In the genomic region with DNA sequence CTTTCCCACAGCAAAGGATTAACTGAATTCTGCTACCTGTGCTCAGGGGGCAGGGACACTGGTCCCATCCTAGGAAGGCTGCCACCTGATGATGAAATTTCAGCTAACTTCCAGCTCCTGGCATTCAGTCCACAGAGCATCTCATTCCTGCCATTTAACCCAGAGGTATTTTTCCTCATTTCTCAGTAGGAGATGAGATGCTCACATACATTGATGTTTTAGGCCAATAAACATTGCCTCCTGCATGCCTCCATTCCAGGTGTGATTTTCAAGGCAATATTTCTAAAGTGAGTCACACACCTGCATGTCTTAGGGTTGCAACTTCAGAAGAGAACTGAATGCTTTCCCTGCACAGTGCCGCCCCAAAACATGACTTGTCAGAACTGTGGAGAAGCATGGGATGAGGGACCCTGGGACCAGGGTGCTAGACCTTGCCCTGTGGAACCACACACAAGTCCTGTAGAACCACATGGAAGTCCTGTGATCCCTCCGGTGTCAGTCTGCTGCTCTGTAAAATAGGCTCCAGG, we compare ENCODE assay signal across 18 cellular contexts. TPM values are rescaled to one million over a fixed set of nuclear protein-coding genes. Genes with fewer than 3 reads are reported as not detected.
"Had no signal": no experiment of that assay in that cellular context is flagged by ENCODE, and none has a peak within 500 bp of the region (broad histone marks: within the 10 kb centered on the region; RNA-seq: fewer than 3 reads in every experiment).

No MANE protein-coding gene starts in this region.

RNA-seq across cellular contexts. Expression of gene CST5, which starts 1.5 kb away (rescaled TPM):
- total RNA-seq: chondrocyte, colonic mucosa, dermis microvascular lymphatic vessel endothelial cell, endodermal cell, esophagus squamous epithelium, frontal cortex, glomerular endothelial cell, heart right ventricle, kidney, left cardiac atrium, left ventricle myocardium superior, lower leg skin, lower lobe of right lung, lung microvascular endothelial cell, mesenteric fat pad, mesothelial cell of epicardium, mucosa of descending colon, myocyte had no signal
- polyA plus RNA-seq: heart right ventricle had no signal

RNA-seq across cellular contexts. Expression of gene CST2, which starts 51.5 kb away (rescaled TPM):
- total RNA-seq: chondrocyte, colonic mucosa, dermis microvascular lymphatic vessel endothelial cell, esophagus squamous epithelium, frontal cortex, glomerular endothelial cell, kidney, left cardiac atrium, left ventricle myocardium superior, lower leg skin, lower lobe of right lung, lung microvascular endothelial cell, mesenteric fat pad, mucosa of descending colon, myocyte had no signal
- polyA plus RNA-seq: heart right ventricle had no signal
